ENCODE assay signal across 9 cellular contexts in the genomic region with DNA sequence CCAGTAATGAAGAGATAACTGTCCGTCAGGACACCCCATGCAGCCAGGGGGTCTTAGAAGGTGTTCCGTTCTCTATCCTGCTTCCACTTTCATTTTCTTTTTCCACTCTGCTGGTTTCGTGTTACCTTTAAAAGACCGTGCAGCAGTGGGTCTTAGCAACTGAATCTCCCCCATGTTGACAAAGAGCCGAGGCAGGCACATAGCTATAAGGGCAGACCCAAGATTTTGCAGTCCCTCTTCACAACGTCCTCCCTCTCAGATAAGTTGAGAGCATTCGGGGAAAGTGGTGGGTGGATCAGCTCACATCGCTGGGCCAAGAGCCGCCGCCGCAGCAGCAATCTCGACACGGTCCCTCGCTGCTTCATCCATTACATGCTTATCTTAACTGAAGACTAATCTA.
DNase-seq lines count a peak whose midpoint lies in the region; ATAC-seq and TF ChIP-seq lines count a peak whose summit lies in the region.
"Had no signal": no experiment of that assay in that cellular context is flagged by ENCODE, and none has a peak within 500 bp of the region (broad histone marks: within the 10 kb centered on the region; RNA-seq: fewer than 3 reads in every experiment).

No MANE protein-coding gene starts in this region.

- ATAC-seq in mucosa of descending colon (peak; percentile 69), GM19324 (IDR thresholded peaks at IDR 0.05; ENCODE audit: low FRiP score, unreplicated experiment) (no peak)

- peak overlapping the region in 7 of 59 donors; percentile 11 to 59 (median 23) for H3K27ac ChIP-seq in dorsolateral prefrontal cortex

- peak overlapping the region; percentile 69 to 85 for H3K4me3 Mint-ChIP-seq in CD14-positive monocyte
- H3K4me3 Mint-ChIP-seq: stimulated activated naive CD8-positive, alpha-beta T cell treated with anti-CD3 and anti-CD28 coated beads, Interleukin-15, Interleukin-2, amounts not matched to agents 100 ng/mL and 50 ng/mL, for 24 hours had no signal

- H3K4me1 ChIP-seq in mucosa of descending colon (ENCODE audit: low read depth): peaks cover under 1% of the 10 kb centered on the region

- H3K36me3 Mint-ChIP-seq in CD14-positive monocyte: no peaks in the 10 kb centered on the region

- no peaks in the 10 kb centered on the region for H3K9me3 ChIP-seq in mucosa of descending colon

- H3K36me3 ChIP-seq in mucosa of descending colon (ENCODE audit: low read depth): no peaks in the 10 kb centered on the region

- intact Hi-C loops in CD14-positive monocyte (cut with micrococcal nuclease): no loop called here
- intact Hi-C loops in dorsolateral prefrontal cortex (cut with DNase I): loop anchor here in 1 of 2 donors (10.0 kb wide), 1 partner anchor 349 kb away; no protein-coding TSS in a partner anchor
- intact Hi-C loops in mucosa of descending colon (cut with DNase I, micrococcal nuclease): no loop called here

- no peak overlapping the region for H3K27ac Mint-ChIP-seq in CD14-positive monocyte
- H3K27ac Mint-ChIP-seq: stimulated activated naive CD8-positive, alpha-beta T cell treated with anti-CD3 and anti-CD28 coated beads, Interleukin-15, Interleukin-2, amounts not matched to agents 100 ng/mL and 50 ng/mL, for 24 hours had no signal

- H3K4me1 Mint-ChIP-seq in CD14-positive monocyte: peaks cover 11% of the 10 kb centered on the region

- no peak for DNase-seq in CD14-positive monocyte (ENCODE audit: low spot score)
- DNase-seq in NCI-H1105 (lab: John Stamatoyannopoulos, UW): peak; percentile 35
- DNase-seq in dorsolateral prefrontal cortex: peak in 5 of 10 donors; percentile 6 to 51 (median 29)
- peak in 2 of 3 donors; percentile 27 to 40 for DNase-seq in mucosa of descending colon
- no peak for DNase-seq in HK-2 (ENCODE audit: unreplicated experiment)
- no peak for DNase-seq in activated CD8-positive, alpha-beta memory T cell treated with anti-CD3 and anti-CD28 coated beads, Interleukin-2, amount 50 U/mL, for 4 hours
- no peak for DNase-seq in AML-193 (lab: John Stamatoyannopoulos, UW)

- H3K4me3 ChIP-seq in dorsolateral prefrontal cortex (peak overlapping the region; percentile 12 to 68 (median 48)), mucosa of descending colon (peak overlapping the region; percentile 5)

- no peaks in the 10 kb centered on the region for H3K9me3 Mint-ChIP-seq in CD14-positive monocyte
- H3K9me3 Mint-ChIP-seq: stimulated activated naive CD8-positive, alpha-beta T cell treated with anti-CD3 and anti-CD28 coated beads, Interleukin-15, Interleukin-2, amounts not matched to agents 100 ng/mL and 50 ng/mL, for 24 hours had no signal

- H3K27me3 ChIP-seq in dorsolateral prefrontal cortex: no peaks in the 10 kb centered on the region

- TF ChIP-seq CTCF in CD14-positive monocyte (IDR thresholded peaks at IDR 0.05): no peak
- no peak for TF ChIP-seq CTCF in dorsolateral prefrontal cortex (IDR thresholded peaks at IDR 0.05 in 54 of 56, conservative IDR thresholded peaks at IDR 0.05 in 2 of 56; ENCODE audit: low read depth in 1 of 56, partially characterized antibody in 56 of 56)
- TF ChIP-seq CTCF in mucosa of descending colon (IDR thresholded peaks at IDR 0.05): no peak

- H3K27me3 Mint-ChIP-seq in CD14-positive monocyte (ENCODE audit: low read depth in 3 of 3): peaks cover 0 to 1% (median 0%) of the 10 kb centered on the region in 3 donors

Comparison
In these comparisons a context has a peak if more than half of its experiments do, and no peak if none do; other contexts are left out.
1. DNase-seq: peak in NCI-H1105 (single experiment) and mucosa of descending colon (2 of 3); none in CD14-positive monocyte (single experiment), HK-2 (single experiment), activated CD8-positive, alpha-beta memory T cell treated with anti-CD3 and anti-CD28 coated beads, Interleukin-2, amount 50 U/mL, for 4 hours (single experiment) and AML-193 (0 of 2).